17 cellular contexts compared by ENCODE assay signal in genomic region chr15:60512937-60513336, GRCh38. TPM values are rescaled to one million over a fixed set of nuclear protein-coding genes. Genes with fewer than 3 reads are reported as not detected.
DNase-seq lines count a peak whose midpoint lies in the region; ATAC-seq and TF ChIP-seq lines count a peak whose summit lies in the region.
"Had no signal": no experiment of that assay in that cellular context is flagged by ENCODE, and none has a peak within 500 bp of the region (broad histone marks: within the 10 kb centered on the region; RNA-seq: fewer than 3 reads in every experiment).

No MANE protein-coding gene starts in this region.

- H3K9me3 ChIP-seq in body of pancreas, result no peaks in the 10 kb centered on the region
- H3K9me3 ChIP-seq: SJSA1 had no signal

- H3K27me3 ChIP-seq in body of pancreas, result no peaks in the 10 kb centered on the region
- H3K27me3 ChIP-seq: SJSA1 had no signal

- DNase-seq in activated naive CD8-positive, alpha-beta T cell treated with anti-CD3 and anti-CD28 coated beads for 36 hours, result no peak
- DNase-seq in body of pancreas, result peak; percentile 29 to 68 (median 48)
- DNase-seq in natural killer cell treated with Interleukin-12 subunit alpha and Interleukin-12 subunit beta and Interleukin-15 and Interleukin-18, amount 100 ng/mL, for 72 hours (ENCODE audit: low spot score), result no peak
- DNase-seq in activated gamma-delta T cell treated with Interleukin-2 at 50 U/mL for 16 hours, result no peak
- DNase-seq in activated T-helper 1 cell treated with anti-CD3 and anti-CD28 coated beads, Interleukin-12 subunit alpha, Interleukin-12 subunit beta, Interleukin-2, Interleukin-4 antibody, amounts not matched to agents 30 ng/mL and 10 ng/mL and 1 ng/mL, durations not matched to agents 14 hours and 24 hours and 36 hours (ENCODE audit: low spot score), result no peak
- DNase-seq: Calu3, NCI-H1048, NCI-H1417, NCI-H1694, NCI-H2029 treated with DMSO at 0.1 percent for 48 hours, NCI-H446 treated with DMSO at 0.1 percent for 48 hours, NCI-H526 treated with DMSO at 0.1 percent for 48 hours, Right ventricle myocardium superior, RPMI8226 had no signal

- H3K4me3 ChIP-seq in body of pancreas, result no peak overlapping the region
- H3K4me3 ChIP-seq: SJSA1 had no signal

- TF ChIP-seq CTCF in body of pancreas (IDR thresholded peaks at IDR 0.05), result no peak

- TF ChIP-seq POLR2A in body of pancreas (IDR thresholded peaks at IDR 0.05), result no peak

- peaks cover 10% of the 10 kb centered on the region for H3K4me1 ChIP-seq in body of pancreas
- H3K4me1 ChIP-seq: SJSA1 had no signal

- no peak overlapping the region for H3K4me3 Mint-ChIP-seq in activated naive CD8-positive, alpha-beta T cell
- H3K4me3 Mint-ChIP-seq in activated naive CD8-positive, alpha-beta T cell treated with anti-CD3 and anti-CD28 coated beads for 36 hours, result no peak overlapping the region
- H3K4me3 Mint-ChIP-seq in natural killer cell treated with Interleukin-12 subunit alpha and Interleukin-12 subunit beta and Interleukin-15 and Interleukin-18, amount 100 ng/mL, for 72 hours, result no peak overlapping the region
- H3K4me3 Mint-ChIP-seq in activated T-helper 1 cell treated with anti-CD3 and anti-CD28 coated beads, Interleukin-12 subunit alpha, Interleukin-12 subunit beta, Interleukin-2, Interleukin-4 antibody, amounts not matched to agents 30 ng/mL and 10 ng/mL and 1 ng/mL, durations not matched to agents 14 hours and 24 hours and 36 hours, result no peak overlapping the region

- peaks cover 0 to 2% of the 10 kb centered on the region in 2 donors for H3K36me3 ChIP-seq in body of pancreas (replicated peaks in 1 of 2; ENCODE audit: insufficient read depth in 1 of 2, low read depth in 2 of 2)
- H3K36me3 ChIP-seq: SJSA1 had no signal

- peak overlapping the region; percentile 58 for H3K27ac Mint-ChIP-seq in activated naive CD8-positive, alpha-beta T cell
- no peak overlapping the region for H3K27ac Mint-ChIP-seq in activated naive CD8-positive, alpha-beta T cell treated with anti-CD3 and anti-CD28 coated beads for 36 hours
- peak overlapping the region; percentile 46 to 76 for H3K27ac Mint-ChIP-seq in natural killer cell treated with Interleukin-12 subunit alpha and Interleukin-12 subunit beta and Interleukin-15 and Interleukin-18, amount 100 ng/mL, for 72 hours
- no peak overlapping the region for H3K27ac Mint-ChIP-seq in activated T-helper 1 cell treated with anti-CD3 and anti-CD28 coated beads, Interleukin-12 subunit alpha, Interleukin-12 subunit beta, Interleukin-2, Interleukin-4 antibody, amounts not matched to agents 30 ng/mL and 10 ng/mL and 1 ng/mL, durations not matched to agents 14 hours and 24 hours and 36 hours

- 47 to 48% methylated on average over 4 of the region's 4 CpGs for WGBS in body of pancreas, 2 donors

- intact Hi-C loops in body of pancreas (cut with DNase I), result no loop called here
- intact Hi-C loops in activated T-helper 1 cell treated with anti-CD3 and anti-CD28 coated beads, Interleukin-12 subunit alpha, Interleukin-12 subunit beta, Interleukin-2, Interleukin-4 antibody, amounts not matched to agents 30 ng/mL and 10 ng/mL and 1 ng/mL, durations not matched to agents 14 hours and 24 hours and 36 hours (cut with micrococcal nuclease), result no loop called here

- H3K27ac ChIP-seq in body of pancreas, result no peak overlapping the region
- H3K27ac ChIP-seq: SJSA1 had no signal

- H3K36me3 Mint-ChIP-seq in activated naive CD8-positive, alpha-beta T cell, result peaks cover 17% of the 10 kb centered on the region
- H3K36me3 Mint-ChIP-seq in activated naive CD8-positive, alpha-beta T cell treated with anti-CD3 and anti-CD28 coated beads for 36 hours, result peaks cover 10% of the 10 kb centered on the region
- H3K36me3 Mint-ChIP-seq in natural killer cell treated with Interleukin-12 subunit alpha and Interleukin-12 subunit beta and Interleukin-15 and Interleukin-18, amount 100 ng/mL, for 72 hours, result peaks cover 28% of the 10 kb centered on the region
- peaks cover 52% of the 10 kb centered on the region for H3K36me3 Mint-ChIP-seq in activated T-helper 1 cell treated with anti-CD3 and anti-CD28 coated beads, Interleukin-12 subunit alpha, Interleukin-12 subunit beta, Interleukin-2, Interleukin-4 antibody, amounts not matched to agents 30 ng/mL and 10 ng/mL and 1 ng/mL, durations not matched to agents 14 hours and 24 hours and 36 hours (ENCODE audit: low read depth)

- H3K9me3 Mint-ChIP-seq in activated naive CD8-positive, alpha-beta T cell (ENCODE audit: low read depth), result no peaks in the 10 kb centered on the region
- no peaks in the 10 kb centered on the region for H3K9me3 Mint-ChIP-seq in activated naive CD8-positive, alpha-beta T cell treated with anti-CD3 and anti-CD28 coated beads for 36 hours
- H3K9me3 Mint-ChIP-seq in natural killer cell treated with Interleukin-12 subunit alpha and Interleukin-12 subunit beta and Interleukin-15 and Interleukin-18, amount 100 ng/mL, for 72 hours, result no peaks in the 10 kb centered on the region
- H3K9me3 Mint-ChIP-seq in activated T-helper 1 cell treated with anti-CD3 and anti-CD28 coated beads, Interleukin-12 subunit alpha, Interleukin-12 subunit beta, Interleukin-2, Interleukin-4 antibody, amounts not matched to agents 30 ng/mL and 10 ng/mL and 1 ng/mL, durations not matched to agents 14 hours and 24 hours and 36 hours, result no peaks in the 10 kb centered on the region

- H3K27me3 Mint-ChIP-seq in activated naive CD8-positive, alpha-beta T cell, result no peaks in the 10 kb centered on the region
- no peaks in the 10 kb centered on the region for H3K27me3 Mint-ChIP-seq in activated naive CD8-positive, alpha-beta T cell treated with anti-CD3 and anti-CD28 coated beads for 36 hours
- no peaks in the 10 kb centered on the region for H3K27me3 Mint-ChIP-seq in natural killer cell treated with Interleukin-12 subunit alpha and Interleukin-12 subunit beta and Interleukin-15 and Interleukin-18, amount 100 ng/mL, for 72 hours
- H3K27me3 Mint-ChIP-seq in activated T-helper 1 cell treated with anti-CD3 and anti-CD28 coated beads, Interleukin-12 subunit alpha, Interleukin-12 subunit beta, Interleukin-2, Interleukin-4 antibody, amounts not matched to agents 30 ng/mL and 10 ng/mL and 1 ng/mL, durations not matched to agents 14 hours and 24 hours and 36 hours (ENCODE audit: insufficient read depth), result no peaks in the 10 kb centered on the region

- peaks cover 56% of the 10 kb centered on the region for H3K4me1 Mint-ChIP-seq in activated naive CD8-positive, alpha-beta T cell (ENCODE audit: low read depth)
- H3K4me1 Mint-ChIP-seq in activated naive CD8-positive, alpha-beta T cell treated with anti-CD3 and anti-CD28 coated beads for 36 hours, result peaks cover 52% of the 10 kb centered on the region
- H3K4me1 Mint-ChIP-seq in natural killer cell treated with Interleukin-12 subunit alpha and Interleukin-12 subunit beta and Interleukin-15 and Interleukin-18, amount 100 ng/mL, for 72 hours (ENCODE audit: low read depth in 2 of 2), result peaks cover 47 to 48% of the 10 kb centered on the region in 2 donors
- H3K4me1 Mint-ChIP-seq in activated T-helper 1 cell treated with anti-CD3 and anti-CD28 coated beads, Interleukin-12 subunit alpha, Interleukin-12 subunit beta, Interleukin-2, Interleukin-4 antibody, amounts not matched to agents 30 ng/mL and 10 ng/mL and 1 ng/mL, durations not matched to agents 14 hours and 24 hours and 36 hours (ENCODE audit: low read depth), result peaks cover 46% of the 10 kb centered on the region

- peak; percentile 51 for ATAC-seq in body of pancreas
- no peak for ATAC-seq in natural killer cell treated with Interleukin-12 subunit alpha and Interleukin-12 subunit beta and Interleukin-15 and Interleukin-18, amount 100 ng/mL, for 72 hours
- ATAC-seq in HG02642 (IDR thresholded peaks at IDR 0.05; ENCODE audit: poor library complexity, unreplicated experiment), result no peak

RNA-seq across cellular contexts. Expression of gene ICE2, which starts 34.0 kb away (rescaled TPM):
- 10 to 100 TPM; 72.0 to 72.8 TPM for total RNA-seq in activated naive CD8-positive, alpha-beta T cell treated with anti-CD3 and anti-CD28 coated beads for 36 hours
- total RNA-seq in body of pancreas, result 10 to 100 TPM; 20.1 to 24.4 TPM
- total RNA-seq in natural killer cell treated with Interleukin-12 subunit alpha and Interleukin-12 subunit beta and Interleukin-15 and Interleukin-18, amount 100 ng/mL, for 72 hours, result 10 to 100 TPM; 38.9 to 79.4 TPM
- 51.9 and 56.1 TPM in 2 replicates for total RNA-seq in activated T-helper 1 cell treated with anti-CD3 and anti-CD28 coated beads, Interleukin-12 subunit alpha, Interleukin-12 subunit beta, Interleukin-2, Interleukin-4 antibody, amounts not matched to agents 30 ng/mL and 10 ng/mL and 1 ng/mL, durations not matched to agents 14 hours and 24 hours and 36 hours

Comparison
In these comparisons a context has a peak if more than half of its experiments do, and no peak if none do; other contexts are left out.
1. H3K27ac Mint-ChIP-seq: peak in activated naive CD8-positive, alpha-beta T cell (single experiment) and natural killer cell treated with Interleukin-12 subunit alpha and Interleukin-12 subunit beta and Interleukin-15 and Interleukin-18, amount 100 ng/mL, for 72 hours (2 of 2); none in activated naive CD8-positive, alpha-beta T cell treated with anti-CD3 and anti-CD28 coated beads for 36 hours (single experiment) and activated T-helper 1 cell treated with anti-CD3 and anti-CD28 coated beads, Interleukin-12 subunit alpha, Interleukin-12 subunit beta, Interleukin-2, Interleukin-4 antibody, amounts not matched to agents 30 ng/mL and 10 ng/mL and 1 ng/mL, durations not matched to agents 14 hours and 24 hours and 36 hours (single experiment).
2. DNase-seq: peak in body of pancreas (4 of 4); none in activated naive CD8-positive, alpha-beta T cell treated with anti-CD3 and anti-CD28 coated beads for 36 hours (single experiment), natural killer cell treated with Interleukin-12 subunit alpha and Interleukin-12 subunit beta and Interleukin-15 and Interleukin-18, amount 100 ng/mL, for 72 hours (single experiment), activated gamma-delta T cell treated with Interleukin-2 at 50 U/mL for 16 hours (single experiment) and activated T-helper 1 cell treated with anti-CD3 and anti-CD28 coated beads, Interleukin-12 subunit alpha, Interleukin-12 subunit beta, Interleukin-2, Interleukin-4 antibody, amounts not matched to agents 30 ng/mL and 10 ng/mL and 1 ng/mL, durations not matched to agents 14 hours and 24 hours and 36 hours (single experiment).